ENCODE assay signal across 1 cellular context in genomic region chr17:48577330-48577945, GRCh38.
A peak's percentile ranks its signal among the peaks of the same experiment; 100 is the strongest.
TF ChIP-seq lines count a peak whose summit lies in the region.

No MANE protein-coding gene starts in this region.

TF ChIP-seq in K562, 482 proteins besides CTCF, POLR2A, EP300 and RAD21 (continued from another document):
- TF ChIP-seq, protein P1, sequence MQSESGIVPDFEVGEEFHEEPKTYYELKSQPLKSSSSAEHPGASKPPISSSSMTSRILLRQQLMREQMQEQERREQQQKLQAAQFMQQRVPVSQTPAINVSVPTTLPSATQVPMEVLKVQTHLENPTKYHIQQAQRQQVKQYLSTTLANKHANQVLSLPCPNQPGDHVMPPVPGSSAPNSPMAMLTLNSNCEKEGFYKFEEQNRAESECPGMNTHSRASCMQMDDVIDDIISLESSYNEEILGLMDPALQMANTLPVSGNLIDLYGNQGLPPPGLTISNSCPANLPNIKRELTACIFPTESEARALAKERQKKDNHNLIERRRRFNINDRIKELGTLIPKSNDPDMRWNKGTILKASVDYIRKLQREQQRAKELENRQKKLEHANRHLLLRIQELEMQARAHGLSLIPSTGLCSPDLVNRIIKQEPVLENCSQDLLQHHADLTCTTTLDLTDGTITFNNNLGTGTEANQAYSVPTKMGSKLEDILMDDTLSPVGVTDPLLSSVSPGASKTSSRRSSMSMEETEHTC (IDR thresholded peaks at IDR 0.05), result no peak
- no peak for TF ChIP-seq NCOA6 (IDR thresholded peaks at IDR 0.05)
- no peak for TF ChIP-seq ASH1L (IDR thresholded peaks at IDR 0.05; ENCODE audit: borderline replicate concordance, low read depth, partially characterized antibody)
- TF ChIP-seq TCF3 (CRISPR knock-in tag; IDR thresholded peaks at IDR 0.05), result no peak
- no peak for TF ChIP-seq STAT5A (IDR thresholded peaks at IDR 0.05; ENCODE audit: borderline replicate concordance, low read length)
- TF ChIP-seq FOXP1 (CRISPR knock-in tag; IDR thresholded peaks at IDR 0.05), result no peak
- no peak for TF ChIP-seq HDAC6 (IDR thresholded peaks at IDR 0.05; ENCODE audit: low read depth, low read length)
- no peak for TF ChIP-seq NELFE (IDR thresholded peaks at IDR 0.05; ENCODE audit: insufficient read depth, insufficient read length)
- peak; percentile 4; the same call in 1 of the 2 replicates for TF ChIP-seq NFRKB (IDR thresholded peaks at IDR 0.05; ENCODE audit: low read depth)
- no peak for TF ChIP-seq GATA2 (CRISPR knock-in tag; IDR thresholded peaks at IDR 0.05)
- TF ChIP-seq, protein P2, sequence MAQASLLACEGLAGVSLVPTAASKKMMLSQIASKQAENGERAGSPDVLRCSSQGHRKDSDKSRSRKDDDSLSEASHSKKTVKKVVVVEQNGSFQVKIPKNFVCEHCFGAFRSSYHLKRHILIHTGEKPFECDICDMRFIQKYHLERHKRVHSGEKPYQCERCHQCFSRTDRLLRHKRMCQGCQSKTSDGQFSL (CRISPR knock-in tag; IDR thresholded peaks at IDR 0.05), result peak; percentile 83
- TF ChIP-seq, protein P2 (tag; IDR thresholded peaks at IDR 0.05), result peak in 1 of 2 experiments; percentile 80; a peak in 2 of 4 replicates
- TF ChIP-seq MLLT1 (IDR thresholded peaks at IDR 0.05), result peak in 1 of 2 experiments; percentile 46; a peak in 1 of 4 replicates
- TF ChIP-seq CHD4 (IDR thresholded peaks at IDR 0.05; ENCODE audit: insufficient read depth, insufficient replicate concordance, low read depth, low read length, poor library complexity, severe bottlenecking), result no peak
- no peak for TF ChIP-seq MAFK (IDR thresholded peaks at IDR 0.05; ENCODE audit: low read length)
- peak; percentile 13; the same call in 1 of the 2 replicates for TF ChIP-seq EP400 (IDR thresholded peaks at IDR 0.05)
- TF ChIP-seq BRD4 (IDR thresholded peaks at IDR 0.05), result no peak
- TF ChIP-seq ZNF75A (CRISPR knock-in tag; IDR thresholded peaks at IDR 0.05), result no peak
- no peak for TF ChIP-seq SMC3 (conservative IDR thresholded peaks at IDR 0.05; ENCODE audit: insufficient read depth, low read depth, low read length)
- TF ChIP-seq MECOM (CRISPR knock-in tag; IDR thresholded peaks at IDR 0.05), result no peak
- peak; percentile 39; the same call in 1 of the 2 replicates for TF ChIP-seq CXXC5 (CRISPR knock-in tag; IDR thresholded peaks at IDR 0.05)
- peak; percentile 5 for TF ChIP-seq POLR2B (IDR thresholded peaks at IDR 0.05; ENCODE audit: low read depth, partially characterized antibody)
- TF ChIP-seq TRIM24 (IDR thresholded peaks at IDR 0.05), result no peak
- TF ChIP-seq, protein P3, sequence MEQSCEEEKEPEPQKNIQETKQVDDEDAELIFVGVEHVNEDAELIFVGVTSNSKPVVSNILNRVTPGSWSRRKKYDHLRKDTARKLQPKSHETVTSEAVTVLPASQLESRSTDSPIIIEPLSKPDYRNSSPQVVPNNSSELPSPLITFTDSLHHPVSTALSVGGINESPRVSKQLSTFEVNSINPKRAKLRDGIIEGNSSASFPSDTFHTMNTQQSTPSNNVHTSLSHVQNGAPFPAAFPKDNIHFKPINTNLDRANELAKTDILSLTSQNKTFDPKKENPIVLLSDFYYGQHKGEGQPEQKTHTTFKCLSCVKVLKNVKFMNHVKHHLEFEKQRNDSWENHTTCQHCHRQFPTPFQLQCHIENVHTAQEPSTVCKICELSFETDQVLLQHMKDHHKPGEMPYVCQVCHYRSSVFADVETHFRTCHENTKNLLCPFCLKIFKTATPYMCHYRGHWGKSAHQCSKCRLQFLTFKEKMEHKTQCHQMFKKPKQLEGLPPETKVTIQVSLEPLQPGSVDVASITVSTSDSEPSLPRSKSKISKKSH (CRISPR knock-in tag; IDR thresholded peaks at IDR 0.05), result no peak
- TF ChIP-seq NFE2 (IDR thresholded peaks at IDR 0.05; ENCODE audit: low read depth), result no peak
- TF ChIP-seq SRSF3 (IDR thresholded peaks at IDR 0.05; ENCODE audit: insufficient read depth, low read length), result no peak
